1 cellular context compared by ENCODE assay signal in genomic region chr5:160423025-160423554, GRCh38.
TF ChIP-seq lines count a peak whose summit lies in the region.

No MANE protein-coding gene starts in this region.

TF ChIP-seq in HepG2, 621 proteins besides CTCF, POLR2A, EP300 and RAD21:
- TF ChIP-seq TMF1 (CRISPR knock-in tag; IDR thresholded peaks at IDR 0.05; ENCODE audit: low read depth) (no peak), PREB (CRISPR knock-in tag; IDR thresholded peaks at IDR 0.05) (no peak), FOSL2 (CRISPR knock-in tag; IDR thresholded peaks at IDR 0.05) (no peak), ZNF800 (CRISPR knock-in tag; IDR thresholded peaks at IDR 0.05) (no peak), ZNF207 (IDR thresholded peaks at IDR 0.05; ENCODE audit: borderline replicate concordance) (no peak)
TF ChIP-seq in HepG2: peak in this region for 0.
